11 cellular contexts compared by ENCODE assay signal in the genomic region with DNA sequence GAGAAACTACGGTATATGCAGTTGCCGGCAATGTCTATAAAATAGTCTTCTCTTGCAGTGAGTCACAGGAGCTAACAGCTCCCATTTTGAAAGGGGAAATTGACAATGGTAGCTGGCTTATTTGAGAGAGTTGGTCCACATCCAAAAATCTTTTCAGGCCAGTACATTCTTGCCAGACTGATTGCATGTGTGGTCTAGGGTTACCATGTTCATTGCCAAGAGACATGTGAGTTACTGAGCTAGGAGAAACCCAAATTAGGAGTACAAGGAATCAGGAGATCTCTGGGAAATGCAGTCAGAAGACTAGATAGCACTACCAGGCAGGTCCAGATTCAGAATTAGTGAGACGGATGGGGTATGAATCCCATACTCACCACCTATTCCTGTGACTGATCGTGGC.
DNase-seq lines count a peak whose midpoint lies in the region; ATAC-seq, FAIRE-seq and TF ChIP-seq lines count a peak whose summit lies in the region.
"Had no signal": no experiment of that assay in that cellular context is flagged by ENCODE, and none has a peak within 500 bp of the region (broad histone marks: within the 10 kb centered on the region; RNA-seq: fewer than 3 reads in every experiment).

No MANE protein-coding gene starts in this region.

- no peak overlapping the region for H3K9ac ChIP-seq in astrocyte (ENCODE audit: low read length)
- H3K9ac ChIP-seq in keratinocyte (ENCODE audit: control insufficient read depth, extremely low read depth, insufficient read depth, low read length), result no peak overlapping the region

- H3K4me3 ChIP-seq in astrocyte (ENCODE audit: insufficient read depth, low read depth, low read length) (no peak overlapping the region), keratinocyte (ENCODE audit: control insufficient read depth in 2 of 3, extremely low read depth in 1 of 3, insufficient read depth in 2 of 3, low read depth in 1 of 3, low read length in 3 of 3) (no peak overlapping the region), lower lobe of right lung (no peak overlapping the region)
- H3K4me3 ChIP-seq: PC-9 had no signal

- H3K27ac Mint-ChIP-seq in astrocyte (ENCODE audit: unreplicated experiment), result no peak overlapping the region
- no peak overlapping the region for H3K27ac Mint-ChIP-seq in CD14-positive monocyte

- H3K79me2 ChIP-seq in astrocyte (ENCODE audit: insufficient read depth, low read length) (no peaks in the 10 kb centered on the region), keratinocyte (ENCODE audit: control insufficient read depth, insufficient read depth, low read length) (no peaks in the 10 kb centered on the region)

- ATAC-seq in lower lobe of right lung (no peak), HG03469 (IDR thresholded peaks at IDR 0.05; ENCODE audit: unreplicated experiment) (no peak)

- dilution Hi-C loops in keratinocyte (cut with MboI; ENCODE audit: extremely low pct_ligation_motif_present, low sequenced_read_pairs), result no loop called here

- peaks cover 7% of the 10 kb centered on the region for H3K4me1 ChIP-seq in astrocyte (ENCODE audit: insufficient read depth, low read length)
- peaks cover 15% of the 10 kb centered on the region for H3K4me1 ChIP-seq in keratinocyte (ENCODE audit: control insufficient read depth, extremely low read depth, insufficient read depth, low read length)
- no peaks in the 10 kb centered on the region for H3K4me1 ChIP-seq in lower lobe of right lung

- no peaks in the 10 kb centered on the region for H3K9me3 ChIP-seq in astrocyte (ENCODE audit: insufficient read depth, low read depth, low read length)
- H3K9me3 ChIP-seq in keratinocyte (ENCODE audit: control insufficient read depth, low read depth, low read length), result no peaks in the 10 kb centered on the region
- no peaks in the 10 kb centered on the region for H3K9me3 ChIP-seq in lower lobe of right lung

- H3K36me3 Mint-ChIP-seq in astrocyte (ENCODE audit: low read depth, unreplicated experiment), result peaks cover 12% of the 10 kb centered on the region
- H3K36me3 Mint-ChIP-seq in CD14-positive monocyte, result peaks cover 7 to 8% of the 10 kb centered on the region in 2 donors

- peaks cover 24% of the 10 kb centered on the region for H3K4me1 Mint-ChIP-seq in astrocyte (ENCODE audit: low read depth, unreplicated experiment)
- no peaks in the 10 kb centered on the region for H3K4me1 Mint-ChIP-seq in CD14-positive monocyte

- DNase-seq in AG20443 (ENCODE audit: low spot score) (peak; percentile 22), NCI-H1092 treated with DMSO at 0.1 percent for 48 hours (lab: John Stamatoyannopoulos, UW) (peak; percentile 86), astrocyte (ENCODE audit: low read depth) (peak; percentile 79), keratinocyte (ENCODE audit: low read depth, low spot score) (peak; percentile 35), RKO (ENCODE audit: low spot score) (no peak), lower lobe of right lung (no peak), CD14-positive monocyte (ENCODE audit: low spot score) (no peak)
- DNase-seq: KG1, PC-9 had no signal

- H3K9me1 ChIP-seq in keratinocyte (ENCODE audit: control insufficient read depth, extremely low read depth, insufficient read depth, low read length), result no peaks in the 10 kb centered on the region

- TF ChIP-seq CTCF in astrocyte (IDR thresholded peaks at IDR 0.05; ENCODE audit: insufficient read depth, low read depth, low read length) (no peak), keratinocyte (optimal IDR thresholded peaks at IDR 0.05 in 1 of 3, IDR thresholded peaks at IDR 0.05 in 1 of 3, conservative IDR thresholded peaks at IDR 0.05 in 1 of 3; ENCODE audit: extremely low read depth in 1 of 3, insufficient read depth in 2 of 3, low read length in 3 of 3) (no peak), lower lobe of right lung (IDR thresholded peaks at IDR 0.05) (no peak), CD14-positive monocyte (IDR thresholded peaks at IDR 0.05) (no peak)

- H4K20me1 ChIP-seq in astrocyte (ENCODE audit: insufficient read depth, low read length), result no peaks in the 10 kb centered on the region
- no peaks in the 10 kb centered on the region for H4K20me1 ChIP-seq in keratinocyte (ENCODE audit: control insufficient read depth, extremely low read depth, insufficient read depth, low read length)

- H3K27me3 Mint-ChIP-seq in astrocyte (ENCODE audit: low read depth, unreplicated experiment), result peaks cover 3% of the 10 kb centered on the region
- peaks cover 0 to 6% (median 3%) of the 10 kb centered on the region in 3 donors for H3K27me3 Mint-ChIP-seq in CD14-positive monocyte (ENCODE audit: low read depth in 3 of 3)

- no peak overlapping the region for H2AFZ ChIP-seq in astrocyte (ENCODE audit: low read depth, low read length)
- no peak overlapping the region for H2AFZ ChIP-seq in keratinocyte (ENCODE audit: control insufficient read depth, low read length)
- H2AFZ ChIP-seq: PC-9 had no signal

- intact Hi-C loops in lower lobe of right lung (cut with DNase I) (no loop called here), CD14-positive monocyte (cut with micrococcal nuclease) (no loop called here)

- no peak overlapping the region for H3K27ac ChIP-seq in astrocyte (ENCODE audit: low read depth, low read length)
- no peak overlapping the region for H3K27ac ChIP-seq in keratinocyte (ENCODE audit: control insufficient read depth, insufficient read depth, low read length)
- no peak overlapping the region for H3K27ac ChIP-seq in lower lobe of right lung
- H3K27ac ChIP-seq: PC-9, VCaP had no signal

- H3K4me3 Mint-ChIP-seq in astrocyte (ENCODE audit: unreplicated experiment), result no peak overlapping the region
- H3K4me3 Mint-ChIP-seq in CD14-positive monocyte, result no peak overlapping the region

- H3K9me3 Mint-ChIP-seq in astrocyte (ENCODE audit: unreplicated experiment), result no peaks in the 10 kb centered on the region
- peaks cover 0 to 7% (median 0%) of the 10 kb centered on the region in 7 donors for H3K9me3 Mint-ChIP-seq in CD14-positive monocyte

- FAIRE-seq in astrocyte (lab: Jason Lieb, UNC) (no peak), keratinocyte (lab: Jason Lieb, UNC) (peak; percentile 98)

- H3K4me2 ChIP-seq in astrocyte (ENCODE audit: low read length) (peak overlapping the region; percentile 3), keratinocyte (ENCODE audit: control insufficient read depth, extremely low read depth, insufficient read depth, low read depth, low read length) (peak overlapping the region; percentile 35)
- H3K4me2 ChIP-seq: PC-9 had no signal

- H3K36me3 ChIP-seq in astrocyte (ENCODE audit: insufficient read depth, low read length) (no peaks in the 10 kb centered on the region), keratinocyte (ENCODE audit: control insufficient read depth in 2 of 2, extremely low read depth in 1 of 2, insufficient read depth in 2 of 2, low read length in 2 of 2) (peaks cover 1 to 4% of the 10 kb centered on the region in 2 experiments), lower lobe of right lung (no peaks in the 10 kb centered on the region)

- no peaks in the 10 kb centered on the region for H3K27me3 ChIP-seq in astrocyte (ENCODE audit: insufficient read depth, low read length)
- no peaks in the 10 kb centered on the region for H3K27me3 ChIP-seq in keratinocyte (ENCODE audit: control insufficient read depth, extremely low read depth, insufficient read depth, low read length)
- no peaks in the 10 kb centered on the region for H3K27me3 ChIP-seq in lower lobe of right lung (ENCODE audit: low read depth)

Comparison
In these comparisons a context has a peak if more than half of its experiments do, and no peak if none do; other contexts are left out.
1. DNase-seq: peak in AG20443 (single experiment), NCI-H1092 treated with DMSO at 0.1 percent for 48 hours (single experiment), astrocyte (single experiment) and keratinocyte (single experiment); none in RKO (single experiment), lower lobe of right lung (single experiment) and CD14-positive monocyte (single experiment).